ENCODE assay signal across 10 cellular contexts in the genomic region with DNA sequence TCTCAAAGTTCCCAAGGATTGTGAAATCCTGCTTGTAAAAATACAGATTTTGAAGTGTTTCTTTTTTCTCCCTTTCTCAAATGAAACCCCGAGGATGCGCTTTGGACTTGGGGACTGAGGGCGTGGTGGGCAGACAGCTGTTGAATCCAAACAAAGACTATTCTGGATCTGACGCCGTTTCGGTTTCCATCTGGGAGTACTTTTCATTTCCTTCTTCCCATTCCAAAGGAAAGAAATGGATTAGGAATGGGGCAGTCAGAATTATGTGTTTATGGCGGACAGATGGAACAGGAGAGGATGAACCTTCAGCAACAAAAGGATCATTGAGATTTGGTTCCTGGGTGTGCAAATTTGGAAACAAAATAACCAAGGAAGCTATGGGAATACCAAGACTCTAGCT.
A peak's percentile ranks its signal among the peaks of the same experiment; 100 is the strongest.
DNase-seq lines count a peak whose midpoint lies in the region; ATAC-seq and TF ChIP-seq lines count a peak whose summit lies in the region.
"Had no signal": no experiment of that assay in that cellular context is flagged by ENCODE, and none has a peak within 500 bp of the region (broad histone marks: within the 10 kb centered on the region; RNA-seq: fewer than 3 reads in every experiment).

No MANE protein-coding gene starts in this region.

- POLR2A ChIA-PET in activated CD8-positive, alpha-beta T cell treated with anti-CD3 and anti-CD28 coated beads for 36 hours (lab: Charles Lee) = no interaction called here

- peak overlapping the region; percentile 99 for H3K27ac ChIP-seq in stomach smooth muscle (ENCODE audit: low read length)

- peaks cover 8% of the 10 kb centered on the region for H3K4me1 ChIP-seq in stomach smooth muscle (ENCODE audit: control insufficient read depth, insufficient read depth, low read length)

- H3K27me3 ChIP-seq in stomach smooth muscle (ENCODE audit: control insufficient read depth in 1 of 2, insufficient read depth in 2 of 2, low read length in 2 of 2) = peaks cover 0 to 2% of the 10 kb centered on the region in 2 donors

- H3K4me1 Mint-ChIP-seq in activated naive CD4-positive, alpha-beta T cell treated with anti-CD3 and anti-CD28 coated beads for 36 hours (ENCODE audit: low read depth) = peaks cover 61% of the 10 kb centered on the region
- peaks cover 55% of the 10 kb centered on the region for H3K4me1 Mint-ChIP-seq in activated CD8-positive, alpha-beta T cell treated with anti-CD3 and anti-CD28 coated beads for 36 hours (ENCODE audit: low read depth)

- no peaks in the 10 kb centered on the region for H3K36me3 Mint-ChIP-seq in activated naive CD4-positive, alpha-beta T cell treated with anti-CD3 and anti-CD28 coated beads for 36 hours (ENCODE audit: low read depth)
- H3K36me3 Mint-ChIP-seq in activated CD8-positive, alpha-beta T cell treated with anti-CD3 and anti-CD28 coated beads for 36 hours (ENCODE audit: low read depth) = no peaks in the 10 kb centered on the region

- peak overlapping the region; percentile 82 to 97 for H3K9ac ChIP-seq in stomach smooth muscle (ENCODE audit: low read length in 2 of 2)

- peaks cover 72% of the 10 kb centered on the region for H3K27me3 Mint-ChIP-seq in activated naive CD4-positive, alpha-beta T cell treated with anti-CD3 and anti-CD28 coated beads for 36 hours (ENCODE audit: low read depth)
- H3K27me3 Mint-ChIP-seq in activated CD8-positive, alpha-beta T cell treated with anti-CD3 and anti-CD28 coated beads for 36 hours = peaks cover 81% of the 10 kb centered on the region

- H3K4me3 Mint-ChIP-seq in activated naive CD4-positive, alpha-beta T cell treated with anti-CD3 and anti-CD28 coated beads for 36 hours = peak overlapping the region; percentile 52
- H3K4me3 Mint-ChIP-seq in activated CD8-positive, alpha-beta T cell treated with anti-CD3 and anti-CD28 coated beads for 36 hours = peak overlapping the region; percentile 64

- no peak overlapping the region for H3K27ac Mint-ChIP-seq in activated naive CD4-positive, alpha-beta T cell treated with anti-CD3 and anti-CD28 coated beads for 36 hours
- no peak overlapping the region for H3K27ac Mint-ChIP-seq in activated CD8-positive, alpha-beta T cell treated with anti-CD3 and anti-CD28 coated beads for 36 hours

- no peaks in the 10 kb centered on the region for H3K36me3 ChIP-seq in stomach smooth muscle (ENCODE audit: control insufficient read depth in 2 of 2, insufficient read depth in 2 of 2, low read length in 2 of 2)

- TF ChIP-seq CTCF in activated CD8-positive, alpha-beta T cell treated with anti-CD3 and anti-CD28 coated beads for 36 hours (IDR thresholded peaks at IDR 0.05) = no peak

- no peaks in the 10 kb centered on the region for H3K9me3 ChIP-seq in stomach smooth muscle (ENCODE audit: control insufficient read depth in 2 of 2, low read length in 2 of 2)

- CTCF ChIA-PET in activated naive CD4-positive, alpha-beta T cell treated with anti-CD3 and anti-CD28 coated beads for 36 hours (lab: Charles Lee) = interaction anchor here (0.5 kb wide), 1 partner anchor 1390 kb away, joined by 3 read pairs; no protein-coding TSS in a partner anchor
- CTCF ChIA-PET in activated CD8-positive, alpha-beta T cell treated with anti-CD3 and anti-CD28 coated beads for 36 hours (lab: Charles Lee) = interaction anchor here (1.9 kb wide), 1 partner anchor 413 kb away, joined by 5 read pairs; no protein-coding TSS in a partner anchor

- no peak for DNase-seq in activated naive CD4-positive, alpha-beta T cell treated with anti-CD3 and anti-CD28 coated beads for 36 hours
- no peak for DNase-seq in activated naive CD4-positive, alpha-beta T cell (lab: John Stamatoyannopoulos, UW)
- DNase-seq in activated CD8-positive, alpha-beta T cell treated with anti-CD3 and anti-CD28 coated beads for 36 hours = no peak
- DNase-seq in medulla oblongata (ENCODE audit: extremely low spot score) = peak; percentile 9
- DNase-seq in NCI-H2196 (lab: John Stamatoyannopoulos, UW; ENCODE audit: unreplicated experiment) = no peak
- DNase-seq in ureter (ENCODE audit: low spot score) = no peak
- DNase-seq in amniotic stem cell (lab: John Stamatoyannopoulos, UW) = no peak
- DNase-seq: NCI-H1105 treated with DMSO at 0.1 percent for 48 hours; stimulated activated CD4-positive, alpha-beta T cell treated with anti-CD3 and anti-CD28 coated beads, Interleukin-2, amount 100 ng/mL, for 24 hours had no signal

- ATAC-seq in activated CD8-positive, alpha-beta T cell treated with anti-CD3 and anti-CD28 coated beads for 36 hours = no peak

- no peaks in the 10 kb centered on the region for H3K9me3 Mint-ChIP-seq in activated naive CD4-positive, alpha-beta T cell treated with anti-CD3 and anti-CD28 coated beads for 36 hours
- no peaks in the 10 kb centered on the region for H3K9me3 Mint-ChIP-seq in activated CD8-positive, alpha-beta T cell treated with anti-CD3 and anti-CD28 coated beads for 36 hours

- intact Hi-C loops in activated naive CD4-positive, alpha-beta T cell treated with anti-CD3 and anti-CD28 coated beads for 36 hours (cut with micrococcal nuclease) = loop anchor here (10.0 kb wide), 1 partner anchor 1808 kb away; no protein-coding TSS in a partner anchor
- intact Hi-C loops in activated CD8-positive, alpha-beta T cell treated with anti-CD3 and anti-CD28 coated beads for 36 hours (cut with micrococcal nuclease) = loop anchor here (5.0 to 10.0 kb wide), 2 partner anchors 415 to 1688 kb away; partner anchors contain the start of gene ISL1

- peak overlapping the region; percentile 65 to 86 for H3K4me3 ChIP-seq in stomach smooth muscle (ENCODE audit: low read length in 2 of 2)
